In the genomic region with DNA sequence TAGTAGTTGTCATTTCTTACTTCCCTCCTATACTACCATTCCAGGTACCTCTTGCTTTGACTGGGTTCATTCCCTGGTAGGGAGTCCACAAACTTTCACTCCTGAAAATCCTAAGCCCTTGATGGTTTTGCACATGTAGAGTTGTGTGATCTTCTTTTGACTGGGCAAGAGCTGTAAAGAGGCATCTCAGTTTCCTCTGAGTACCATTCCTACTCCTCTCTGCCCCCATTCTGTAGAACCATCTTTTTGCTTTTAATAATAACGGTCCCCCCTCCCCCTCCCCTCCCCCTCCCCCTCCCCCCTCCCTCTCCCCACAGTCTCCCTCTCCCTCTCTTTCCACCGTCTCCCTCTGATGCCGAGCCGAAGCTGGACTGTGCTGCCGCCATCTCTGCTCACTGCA, we compare ENCODE assay signal across 1 cellular context.
TF ChIP-seq lines count a peak whose summit lies in the region.

No MANE protein-coding gene starts in this region.

TF ChIP-seq in K562, 482 proteins besides CTCF, POLR2A, EP300 and RAD21 (continued from another document):
- TF ChIP-seq, protein P1, sequence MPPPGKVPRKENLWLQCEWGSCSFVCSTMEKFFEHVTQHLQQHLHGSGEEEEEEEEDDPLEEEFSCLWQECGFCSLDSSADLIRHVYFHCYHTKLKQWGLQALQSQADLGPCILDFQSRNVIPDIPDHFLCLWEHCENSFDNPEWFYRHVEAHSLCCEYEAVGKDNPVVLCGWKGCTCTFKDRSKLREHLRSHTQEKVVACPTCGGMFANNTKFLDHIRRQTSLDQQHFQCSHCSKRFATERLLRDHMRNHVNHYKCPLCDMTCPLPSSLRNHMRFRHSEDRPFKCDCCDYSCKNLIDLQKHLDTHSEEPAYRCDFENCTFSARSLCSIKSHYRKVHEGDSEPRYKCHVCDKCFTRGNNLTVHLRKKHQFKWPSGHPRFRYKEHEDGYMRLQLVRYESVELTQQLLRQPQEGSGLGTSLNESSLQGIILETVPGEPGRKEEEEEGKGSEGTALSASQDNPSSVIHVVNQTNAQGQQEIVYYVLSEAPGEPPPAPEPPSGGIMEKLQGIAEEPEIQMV (tag; conservative IDR thresholded peaks at IDR 0.05; ENCODE audit: low read depth): no peak
- TF ChIP-seq KDM1A (IDR thresholded peaks at IDR 0.05) (0 out of 4 replicates have a peak, but pooled peaks of 1 of the 2 experiments have one; percentile 46), POLR2B (IDR thresholded peaks at IDR 0.05; ENCODE audit: low read depth, partially characterized antibody) (no peak)
